ENCODE assay signal across 11 cellular contexts in genomic region chr1:156640842-156641706, GRCh38. TPM values are rescaled to one million over a fixed set of nuclear protein-coding genes. Genes with fewer than 3 reads are reported as not detected.
DNase-seq lines count a peak whose midpoint lies in the region; ATAC-seq and TF ChIP-seq lines count a peak whose summit lies in the region.
"Had no signal": no experiment of that assay in that cellular context is flagged by ENCODE, and none has a peak within 500 bp of the region (broad histone marks: within the 10 kb centered on the region; RNA-seq: fewer than 3 reads in every experiment).

No MANE protein-coding gene starts in this region.

- no peaks in the 10 kb centered on the region for H3K9me3 ChIP-seq in CD4-positive, alpha-beta T cell (ENCODE audit: control insufficient read depth, low read length)
- no peaks in the 10 kb centered on the region for H3K9me3 ChIP-seq in PC-9 (ENCODE audit: insufficient read depth, low read depth)
- H3K9me3 ChIP-seq in hepatocyte (ENCODE audit: low read depth), result no peaks in the 10 kb centered on the region
- H3K9me3 ChIP-seq in adrenal gland (replicated peaks in 1 of 3), result no peaks in the 10 kb centered on the region

- CTCF ChIA-PET in CD4-positive, alpha-beta T cell (lab: Charles Lee), result interaction anchor here (0.7 to 1.1 kb wide), 3 partner anchors 14 to 85 kb away, joined by 3 read pairs; no protein-coding TSS in a partner anchor
- CTCF ChIA-PET in PC-9 (lab: Charles Lee), result no interaction called here

- H3K27ac Mint-ChIP-seq in CD4-positive, alpha-beta T cell, result no peak overlapping the region
- H3K27ac Mint-ChIP-seq in osteocyte (ENCODE audit: unreplicated experiment), result no peak overlapping the region

- H3K4me3 ChIP-seq in PC-9, result no peak overlapping the region
- H3K4me3 ChIP-seq in hepatocyte, result no peak overlapping the region
- H3K4me3 ChIP-seq in adrenal gland, result no peak overlapping the region

- no peak overlapping the region for H3K4me2 ChIP-seq in PC-9
- peak overlapping the region; percentile 91 for H3K4me2 ChIP-seq in hepatocyte

- H3K27ac ChIP-seq in CD4-positive, alpha-beta T cell (ENCODE audit: low read depth, low read length), result no peak overlapping the region
- H3K27ac ChIP-seq in PC-9 (no peak overlapping the region), hepatocyte (no peak overlapping the region), adrenal gland (peak overlapping the region in 1 of 5 donors; percentile 54)
- H3K27ac ChIP-seq: brain microvascular endothelial cell had no signal

- H3K27me3 Mint-ChIP-seq in CD4-positive, alpha-beta T cell, result peaks cover 88% of the 10 kb centered on the region
- peaks cover 85% of the 10 kb centered on the region for H3K27me3 Mint-ChIP-seq in osteocyte (ENCODE audit: unreplicated experiment)

- H3K4me1 Mint-ChIP-seq in CD4-positive, alpha-beta T cell (ENCODE audit: low read depth), result peaks cover 28% of the 10 kb centered on the region
- peaks cover 24% of the 10 kb centered on the region for H3K4me1 Mint-ChIP-seq in osteocyte (ENCODE audit: unreplicated experiment)

- TSS peak; percentile 2 for BruUV-seq in PC-9 (replicated peaks; lab: Mats Ljungman, UMichigan)

- H3F3A ChIP-seq in PC-9 (ENCODE audit: insufficient read depth, low read depth), result peaks cover 61% of the 10 kb centered on the region

- DNase-seq in CD4-positive, alpha-beta T cell, result no peak
- no peak for DNase-seq in PC-9
- no peak for DNase-seq in hepatocyte (ENCODE audit: low spot score)
- no peak for DNase-seq in osteocyte (ENCODE audit: extremely low spot score, unreplicated experiment)
- no peak for DNase-seq in adrenal gland
- DNase-seq in omental fat pad (ENCODE audit: low spot score), result no peak
- no peak for DNase-seq in mucosa of gallbladder (ENCODE audit: low spot score)
- DNase-seq: brain microvascular endothelial cell, MM.1S had no signal

- H3K36me3 ChIP-seq in PC-9 (ENCODE audit: low read depth) (peaks cover 10% of the 10 kb centered on the region), hepatocyte (replicated peaks; ENCODE audit: insufficient read depth, low read depth) (no peaks in the 10 kb centered on the region), adrenal gland (replicated peaks in 1 of 2) (no peaks in the 10 kb centered on the region)
- H3K36me3 ChIP-seq: brain microvascular endothelial cell had no signal

- no peaks in the 10 kb centered on the region for H3K36me3 Mint-ChIP-seq in CD4-positive, alpha-beta T cell (ENCODE audit: low read depth)
- H3K36me3 Mint-ChIP-seq in osteocyte (ENCODE audit: unreplicated experiment), result no peaks in the 10 kb centered on the region

- peak overlapping the region; percentile 11 for H3K4me3 Mint-ChIP-seq in CD4-positive, alpha-beta T cell
- H3K4me3 Mint-ChIP-seq in osteocyte (ENCODE audit: unreplicated experiment), result peak overlapping the region; percentile 55

- H3K27me3 ChIP-seq in CD4-positive, alpha-beta T cell (ENCODE audit: control insufficient read depth, insufficient read depth, low read length), result peaks cover 84% of the 10 kb centered on the region
- H3K27me3 ChIP-seq in PC-9 (ENCODE audit: insufficient read depth, low read depth), result peaks cover 5% of the 10 kb centered on the region; the same call in 1 of the 2 replicates
- peaks cover 92% of the 10 kb centered on the region for H3K27me3 ChIP-seq in hepatocyte
- peaks cover 55% of the 10 kb centered on the region for H3K27me3 ChIP-seq in adrenal gland

- H3K9me3 Mint-ChIP-seq in CD4-positive, alpha-beta T cell, result no peaks in the 10 kb centered on the region
- H3K9me3 Mint-ChIP-seq in osteocyte (ENCODE audit: unreplicated experiment), result no peaks in the 10 kb centered on the region

- intact Hi-C loops in CD4-positive, alpha-beta T cell (cut with DNase I, micrococcal nuclease), result no loop called here
- intact Hi-C loops in PC-9 (cut with micrococcal nuclease; ENCODE audit: unreplicated experiment) (no loop called here), adrenal gland (cut with DNase I) (no loop called here)

- no peak for ATAC-seq in CD4-positive, alpha-beta T cell (ENCODE audit: poor library complexity)
- ATAC-seq in HG03045 (IDR thresholded peaks at IDR 0.05; ENCODE audit: unreplicated experiment) (no peak), omental fat pad (ENCODE audit: low FRiP score) (no peak)

- WGBS in hepatocyte (ENCODE audit: low lambda C conversion rate, missing lambda C conversion rate), result 50% methylated on average over 6 of the region's 6 CpGs
- WGBS in adrenal gland, 4 donors, result 30 to 38% (median 37%) methylated on average over 6 of the region's 6 CpGs

- POLR2A ChIA-PET in CD4-positive, alpha-beta T cell (lab: Charles Lee), result interaction anchor here (0.7 to 1.0 kb wide), 2 partner anchors 17 to 302 kb away, joined by 3 read pairs; no protein-coding TSS in a partner anchor
- POLR2A ChIA-PET in PC-9 (lab: Charles Lee; ENCODE audit: unreplicated experiment), result interaction anchor here (0.6 kb wide), 1 partner anchor 76 kb away, joined by 5 read pairs; no protein-coding TSS in a partner anchor

- H3K4me1 ChIP-seq in PC-9 (replicated peaks; ENCODE audit: insufficient read depth) (peaks cover 28% of the 10 kb centered on the region), hepatocyte (ENCODE audit: insufficient read depth) (peaks cover 7% of the 10 kb centered on the region), adrenal gland (replicated peaks in 1 of 2) (peaks cover 10 to 11% of the 10 kb centered on the region in 2 donors)

- TF ChIP-seq POLR2A in adrenal gland (IDR thresholded peaks at IDR 0.05), result no peak

- no peak for TF ChIP-seq CTCF in CD4-positive, alpha-beta T cell (IDR thresholded peaks at IDR 0.05)
- TF ChIP-seq CTCF in PC-9 (conservative IDR thresholded peaks at IDR 0.05), result no peak
- no peak for TF ChIP-seq CTCF in hepatocyte (IDR thresholded peaks at IDR 0.05; ENCODE audit: poor library complexity)
- TF ChIP-seq CTCF in osteocyte (IDR thresholded peaks at IDR 0.05), result no peak
- TF ChIP-seq CTCF in adrenal gland (IDR thresholded peaks at IDR 0.05), result no peak
- no peak for TF ChIP-seq CTCF in omental fat pad (IDR thresholded peaks at IDR 0.05)

- H2AFZ ChIP-seq in PC-9 (no peak overlapping the region), hepatocyte (no peak overlapping the region)

- H3K79me2 ChIP-seq in PC-9 (ENCODE audit: low read depth), result no peaks in the 10 kb centered on the region
- no peaks in the 10 kb centered on the region for H3K79me2 ChIP-seq in hepatocyte

- H3K9me2 ChIP-seq in PC-9 (ENCODE audit: insufficient read depth) (no peaks in the 10 kb centered on the region), hepatocyte (replicated peaks; ENCODE audit: insufficient read depth) (no peaks in the 10 kb centered on the region)

- peaks cover 82% of the 10 kb centered on the region for H4K20me1 ChIP-seq in PC-9 (ENCODE audit: insufficient read depth)
- no peaks in the 10 kb centered on the region for H4K20me1 ChIP-seq in hepatocyte (ENCODE audit: insufficient read depth, poor library complexity, severe bottlenecking)

RNA-seq across cellular contexts. Expression of gene BCAN, which starts 0.8 kb away (rescaled TPM):
- not detected for total RNA-seq in CD4-positive, alpha-beta T cell
- total RNA-seq in PC-9 (2021) (not detected in 2 replicates), hepatocyte (0.03 and 0.84 TPM in 2 replicates), osteocyte (0.29 and 0.43 TPM in 2 replicates), adrenal gland (10 to 100 TPM in 3 of 8 donors, under 1 TPM in 3, not detected in 2; 0.11 to 36.3 (median 8.2) TPM), omental fat pad (not detected), mucosa of gallbladder (0.52 TPM)
- polyA plus RNA-seq in hepatocyte (not detected in 2 replicates), adrenal gland (10 to 100 TPM in 1 of 3 donors, 1 to 10 TPM in 2; 2.4 to 24.9 (median 8.9) TPM)
- total RNA-seq: activated CD8-positive, alpha-beta memory T cell treated with anti-CD3 and anti-CD28 coated beads for 36 hours had no signal

RNA-seq across cellular contexts. Expression of gene HAPLN2, which starts 21.9 kb away (rescaled TPM):
- total RNA-seq in CD4-positive, alpha-beta T cell, result under 1 TPM; 0.44 to 0.56 TPM
- total RNA-seq in PC-9 (2021) (0.58 TPM in 1 of 2 replicates, not detected in the other), hepatocyte (not detected in 2 replicates), osteocyte (0.35 TPM in 1 of 2 replicates, not detected in the other), adrenal gland (1 to 10 TPM in 2 of 8 donors, under 1 TPM in 3, not detected in 3; 0.27 to 1.5 (median 0.74) TPM), omental fat pad (1 to 10 TPM in 1 of 4 donors, not detected in 3; 2.8 TPM), mucosa of gallbladder (0.43 TPM)
- polyA plus RNA-seq in hepatocyte (not detected in 2 replicates), adrenal gland (1 to 10 TPM in 2 of 3 donors, not detected in 1; 2.2 to 3.1 TPM)
- total RNA-seq: activated CD8-positive, alpha-beta memory T cell treated with anti-CD3 and anti-CD28 coated beads for 36 hours had no signal

RNA-seq across cellular contexts. Expression of gene NES, which starts 36.1 kb away (rescaled TPM):
- not detected for total RNA-seq in CD4-positive, alpha-beta T cell
- 6.8 and 7.0 TPM in 2 replicates for total RNA-seq in PC-9 (2021)
- 7.9 and 13.8 TPM in 2 replicates for total RNA-seq in hepatocyte
- polyA plus RNA-seq in hepatocyte, result 3.6 and 4.8 TPM in 2 replicates
- total RNA-seq in osteocyte, result 24.2 and 26.5 TPM in 2 replicates
- total RNA-seq in adrenal gland, result 10 to 100 TPM in 6 of 8 donors, 1 to 10 TPM in 2; 7.7 to 22.9 (median 14.0) TPM
- 10 to 100 TPM; 13.2 to 26.9 (median 18.0) TPM for polyA plus RNA-seq in adrenal gland
- 10 to 100 TPM; 17.4 to 76.4 (median 27.7) TPM for total RNA-seq in omental fat pad
- 26.1 TPM for total RNA-seq in mucosa of gallbladder
- total RNA-seq: activated CD8-positive, alpha-beta memory T cell treated with anti-CD3 and anti-CD28 coated beads for 36 hours had no signal

RNA-seq across cellular contexts. Expression of gene GPATCH4, which starts 39.8 kb away (rescaled TPM):
- total RNA-seq in CD4-positive, alpha-beta T cell, result 10 to 100 TPM; 35.3 to 36.3 TPM
- total RNA-seq in PC-9 (2021) (17.5 and 17.6 TPM in 2 replicates), hepatocyte (5.6 and 17.4 TPM in 2 replicates), osteocyte (17.2 and 20.6 TPM in 2 replicates), adrenal gland (10 to 100 TPM in 7 of 8 donors, 1 to 10 TPM in 1; 7.8 to 42.4 (median 26.3) TPM), omental fat pad (10 to 100 TPM; 30.2 to 77.5 (median 35.5) TPM), mucosa of gallbladder (12.6 TPM)
- polyA plus RNA-seq in hepatocyte (28.3 and 28.6 TPM in 2 replicates), adrenal gland (10 to 100 TPM; 13.9 to 72.2 (median 39.3) TPM)

RNA-seq across cellular contexts. Expression of gene NAXE, which starts 49.5 kb away (rescaled TPM):
- total RNA-seq in CD4-positive, alpha-beta T cell, result 10 to 100 TPM; 23.3 to 27.8 TPM
- total RNA-seq in PC-9 (2021) (83.9 and 90.3 TPM in 2 replicates), hepatocyte (94.2 and 117 TPM in 2 replicates), osteocyte (59.2 and 63.4 TPM in 2 replicates), adrenal gland (100 to 1,000 TPM in 5 of 8 donors, 10 to 100 TPM in 3; 88.7 to 132 (median 107) TPM), omental fat pad (10 to 100 TPM; 49.4 to 71.5 (median 58.9) TPM), mucosa of gallbladder (99.0 TPM)
- polyA plus RNA-seq in hepatocyte (198 and 218 TPM in 2 replicates), adrenal gland (100 to 1,000 TPM in 1 of 3 donors, 10 to 100 TPM in 2; 49.4 to 124 (median 69.9) TPM)
